ENCODE assay signal across 1 cellular context in the genomic region with DNA sequence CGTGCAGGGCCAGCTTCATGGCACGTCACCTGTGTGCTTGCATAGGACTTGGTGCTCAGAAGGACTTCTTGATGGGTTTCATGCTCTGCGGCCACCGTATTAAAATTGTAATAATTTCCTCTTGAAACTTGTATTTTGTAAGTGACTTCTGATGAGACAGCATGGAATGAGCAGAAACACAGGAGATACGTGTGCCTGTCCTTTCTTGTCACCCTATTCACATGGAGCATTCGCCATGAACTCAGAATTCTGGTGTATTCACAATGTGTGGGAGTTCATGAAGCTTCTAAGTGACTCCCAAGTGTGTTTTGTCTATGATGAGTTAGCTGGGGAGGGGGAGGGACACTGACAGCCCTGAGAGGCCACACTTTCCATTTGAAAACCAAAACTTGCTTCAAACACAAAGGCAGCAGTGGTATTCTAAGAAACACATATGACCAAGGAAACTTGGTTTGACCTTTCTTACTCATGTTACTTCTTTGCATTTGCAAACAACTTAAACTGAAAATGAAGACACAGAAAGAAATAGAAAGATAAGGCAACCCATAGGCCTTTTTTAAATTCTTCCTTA.
TF ChIP-seq lines count a peak whose summit lies in the region.

No MANE protein-coding gene starts in this region.

TF ChIP-seq in GM12878, 131 proteins besides CTCF, POLR2A, EP300 and RAD21 (continued from another document and continues in another):
- peak; percentile 15; the same call in 1 of the 2 replicates for TF ChIP-seq IKZF1 (conservative IDR thresholded peaks at IDR 0.05)
- no peak for TF ChIP-seq TAF1 (IDR thresholded peaks at IDR 0.05; ENCODE audit: borderline replicate concordance, low read depth, low read length)
- TF ChIP-seq IRF5 (IDR thresholded peaks at IDR 0.05; ENCODE audit: borderline replicate concordance): no peak
- TF ChIP-seq HDGF (IDR thresholded peaks at IDR 0.05): no peak
- TF ChIP-seq SMC3 (IDR thresholded peaks at IDR 0.05; ENCODE audit: borderline replicate concordance, low read length): 0 out of 2 replicates have a peak, but pooled peaks have one; percentile 2
- TF ChIP-seq TCF12 (IDR thresholded peaks at IDR 0.05; ENCODE audit: low read depth, low read length): no peak
- 0 out of 2 replicates have a peak, but pooled peaks have one; percentile 23 for TF ChIP-seq PML (IDR thresholded peaks at IDR 0.05; ENCODE audit: low read length)
- no peak for TF ChIP-seq GATAD2B (conservative IDR thresholded peaks at IDR 0.05; ENCODE audit: low read depth)
- peak; percentile 82 for TF ChIP-seq CHD2 (IDR thresholded peaks at IDR 0.05; ENCODE audit: borderline replicate concordance, low read depth, low read length)
- TF ChIP-seq USF1 (IDR thresholded peaks at IDR 0.05; ENCODE audit: borderline replicate concordance, extremely low read length, insufficient read depth, low read depth, low read length): no peak
- TF ChIP-seq YBX1 (IDR thresholded peaks at IDR 0.05): no peak
- TF ChIP-seq ZBTB4 (CRISPR knock-in tag; IDR thresholded peaks at IDR 0.05): no peak
- TF ChIP-seq RFX5 (IDR thresholded peaks at IDR 0.05; ENCODE audit: low read depth, low read length): no peak
- TF ChIP-seq STAT3 (IDR thresholded peaks at IDR 0.05; ENCODE audit: low read depth, low read length): no peak
- TF ChIP-seq TBL1XR1 (IDR thresholded peaks at IDR 0.05; ENCODE audit: low read depth, low read length): no peak
- peak; percentile 68; the same call in 1 of the 2 replicates for TF ChIP-seq ATF2 (IDR thresholded peaks at IDR 0.05; ENCODE audit: low read length)
- 0 out of 2 replicates have a peak, but pooled peaks have one; percentile 21 for TF ChIP-seq NKRF (conservative IDR thresholded peaks at IDR 0.05)
- no peak for TF ChIP-seq ZBED1 (IDR thresholded peaks at IDR 0.05; ENCODE audit: borderline replicate concordance)
- no peak for TF ChIP-seq KLF5 (IDR thresholded peaks at IDR 0.05; ENCODE audit: partially characterized antibody)
- TF ChIP-seq ZNF622 (IDR thresholded peaks at IDR 0.05): no peak
- TF ChIP-seq ATF7 (IDR thresholded peaks at IDR 0.05; ENCODE audit: low read depth): peak; percentile 74
- TF ChIP-seq, protein P1, sequence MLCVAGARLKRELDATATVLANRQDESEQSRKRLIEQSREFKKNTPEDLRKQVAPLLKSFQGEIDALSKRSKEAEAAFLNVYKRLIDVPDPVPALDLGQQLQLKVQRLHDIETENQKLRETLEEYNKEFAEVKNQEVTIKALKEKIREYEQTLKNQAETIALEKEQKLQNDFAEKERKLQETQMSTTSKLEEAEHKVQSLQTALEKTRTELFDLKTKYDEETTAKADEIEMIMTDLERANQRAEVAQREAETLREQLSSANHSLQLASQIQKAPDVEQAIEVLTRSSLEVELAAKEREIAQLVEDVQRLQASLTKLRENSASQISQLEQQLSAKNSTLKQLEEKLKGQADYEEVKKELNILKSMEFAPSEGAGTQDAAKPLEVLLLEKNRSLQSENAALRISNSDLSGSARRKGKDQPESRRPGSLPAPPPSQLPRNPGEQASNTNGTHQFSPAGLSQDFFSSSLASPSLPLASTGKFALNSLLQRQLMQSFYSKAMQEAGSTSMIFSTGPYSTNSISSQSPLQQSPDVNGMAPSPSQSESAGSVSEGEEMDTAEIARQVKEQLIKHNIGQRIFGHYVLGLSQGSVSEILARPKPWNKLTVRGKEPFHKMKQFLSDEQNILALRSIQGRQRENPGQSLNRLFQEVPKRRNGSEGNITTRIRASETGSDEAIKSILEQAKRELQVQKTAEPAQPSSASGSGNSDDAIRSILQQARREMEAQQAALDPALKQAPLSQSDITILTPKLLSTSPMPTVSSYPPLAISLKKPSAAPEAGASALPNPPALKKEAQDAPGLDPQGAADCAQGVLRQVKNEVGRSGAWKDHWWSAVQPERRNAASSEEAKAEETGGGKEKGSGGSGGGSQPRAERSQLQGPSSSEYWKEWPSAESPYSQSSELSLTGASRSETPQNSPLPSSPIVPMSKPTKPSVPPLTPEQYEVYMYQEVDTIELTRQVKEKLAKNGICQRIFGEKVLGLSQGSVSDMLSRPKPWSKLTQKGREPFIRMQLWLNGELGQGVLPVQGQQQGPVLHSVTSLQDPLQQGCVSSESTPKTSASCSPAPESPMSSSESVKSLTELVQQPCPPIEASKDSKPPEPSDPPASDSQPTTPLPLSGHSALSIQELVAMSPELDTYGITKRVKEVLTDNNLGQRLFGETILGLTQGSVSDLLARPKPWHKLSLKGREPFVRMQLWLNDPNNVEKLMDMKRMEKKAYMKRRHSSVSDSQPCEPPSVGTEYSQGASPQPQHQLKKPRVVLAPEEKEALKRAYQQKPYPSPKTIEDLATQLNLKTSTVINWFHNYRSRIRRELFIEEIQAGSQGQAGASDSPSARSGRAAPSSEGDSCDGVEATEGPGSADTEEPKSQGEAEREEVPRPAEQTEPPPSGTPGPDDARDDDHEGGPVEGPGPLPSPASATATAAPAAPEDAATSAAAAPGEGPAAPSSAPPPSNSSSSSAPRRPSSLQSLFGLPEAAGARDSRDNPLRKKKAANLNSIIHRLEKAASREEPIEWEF (IDR thresholded peaks at IDR 0.05; ENCODE audit: insufficient replicate concordance, low read depth, low read length): no peak
- TF ChIP-seq MXI1 (IDR thresholded peaks at IDR 0.05; ENCODE audit: low read depth, low read length): no peak
- no peak for TF ChIP-seq CBX5 (IDR thresholded peaks at IDR 0.05; ENCODE audit: low read depth)
- TF ChIP-seq NR2F1 (conservative IDR thresholded peaks at IDR 0.05): peak; percentile 70
- no peak for TF ChIP-seq KAT2A (conservative IDR thresholded peaks at IDR 0.05; ENCODE audit: control insufficient read depth, low read depth, low read length)
- no peak for TF ChIP-seq ASH2L (IDR thresholded peaks at IDR 0.05; ENCODE audit: borderline replicate concordance, low read depth)
- TF ChIP-seq FOXK2 (IDR thresholded peaks at IDR 0.05): no peak; the same call in 1 of the 2 replicates
- TF ChIP-seq, protein P2, sequence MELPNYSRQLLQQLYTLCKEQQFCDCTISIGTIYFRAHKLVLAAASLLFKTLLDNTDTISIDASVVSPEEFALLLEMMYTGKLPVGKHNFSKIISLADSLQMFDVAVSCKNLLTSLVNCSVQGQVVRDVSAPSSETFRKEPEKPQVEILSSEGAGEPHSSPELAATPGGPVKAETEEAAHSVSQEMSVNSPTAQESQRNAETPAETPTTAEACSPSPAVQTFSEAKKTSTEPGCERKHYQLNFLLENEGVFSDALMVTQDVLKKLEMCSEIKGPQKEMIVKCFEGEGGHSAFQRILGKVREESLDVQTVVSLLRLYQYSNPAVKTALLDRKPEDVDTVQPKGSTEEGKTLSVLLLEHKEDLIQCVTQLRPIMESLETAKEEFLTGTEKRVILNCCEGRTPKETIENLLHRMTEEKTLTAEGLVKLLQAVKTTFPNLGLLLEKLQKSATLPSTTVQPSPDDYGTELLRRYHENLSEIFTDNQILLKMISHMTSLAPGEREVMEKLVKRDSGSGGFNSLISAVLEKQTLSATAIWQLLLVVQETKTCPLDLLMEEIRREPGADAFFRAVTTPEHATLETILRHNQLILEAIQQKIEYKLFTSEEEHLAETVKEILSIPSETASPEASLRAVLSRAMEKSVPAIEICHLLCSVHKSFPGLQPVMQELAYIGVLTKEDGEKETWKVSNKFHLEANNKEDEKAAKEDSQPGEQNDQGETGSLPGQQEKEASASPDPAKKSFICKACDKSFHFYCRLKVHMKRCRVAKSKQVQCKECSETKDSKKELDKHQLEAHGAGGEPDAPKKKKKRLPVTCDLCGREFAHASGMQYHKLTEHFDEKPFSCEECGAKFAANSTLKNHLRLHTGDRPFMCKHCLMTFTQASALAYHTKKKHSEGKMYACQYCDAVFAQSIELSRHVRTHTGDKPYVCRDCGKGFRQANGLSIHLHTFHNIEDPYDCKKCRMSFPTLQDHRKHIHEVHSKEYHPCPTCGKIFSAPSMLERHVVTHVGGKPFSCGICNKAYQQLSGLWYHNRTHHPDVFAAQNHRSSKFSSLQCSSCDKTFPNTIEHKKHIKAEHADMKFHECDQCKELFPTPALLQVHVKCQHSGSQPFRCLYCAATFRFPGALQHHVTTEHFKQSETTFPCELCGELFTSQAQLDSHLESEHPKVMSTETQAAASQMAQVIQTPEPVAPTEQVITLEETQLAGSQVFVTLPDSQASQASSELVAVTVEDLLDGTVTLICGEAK (IDR thresholded peaks at IDR 0.05; ENCODE audit: borderline replicate concordance): peak; percentile 79
- peak; percentile 17; the same call in 1 of the 3 replicates for TF ChIP-seq POU2F2 (IDR thresholded peaks at IDR 0.05; ENCODE audit: borderline replicate concordance, low read depth, low read length)
- TF ChIP-seq EED (IDR thresholded peaks at IDR 0.05; ENCODE audit: low read depth): 0 out of 2 replicates have a peak, but pooled peaks have one; percentile 11
- TF ChIP-seq KDM1A (IDR thresholded peaks at IDR 0.05; ENCODE audit: borderline replicate concordance): no peak
